ENCODE assay signal across 17 cellular contexts in the genomic region with DNA sequence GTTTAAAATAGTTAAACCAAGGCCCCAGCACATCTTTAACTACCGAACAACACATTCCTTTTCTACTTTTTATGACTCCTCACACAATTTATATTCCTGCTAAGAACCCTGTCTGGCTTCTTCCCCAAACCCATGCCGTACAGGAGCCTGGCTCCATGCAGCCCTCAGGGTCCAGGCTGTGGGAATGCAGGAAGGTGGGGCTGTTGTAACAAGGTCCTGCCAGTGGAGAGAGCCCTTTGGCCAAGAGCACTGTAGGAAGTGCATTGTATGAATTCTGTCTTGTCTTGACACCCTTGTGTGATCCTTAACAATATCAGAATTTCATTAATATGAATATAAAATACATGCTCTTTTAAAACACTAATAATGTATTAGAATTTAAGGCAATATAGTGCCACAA.
DNase-seq lines count a peak whose midpoint lies in the region; ATAC-seq and TF ChIP-seq lines count a peak whose summit lies in the region.
"Had no signal": no experiment of that assay in that cellular context is flagged by ENCODE, and none has a peak within 500 bp of the region (broad histone marks: within the 10 kb centered on the region; RNA-seq: fewer than 3 reads in every experiment).

No MANE protein-coding gene starts in this region.

- H3K4me3 Mint-ChIP-seq in activated T-cell treated with anti-CD3 and anti-CD28 coated beads, Interleukin-2, amount 50 U/mL, for 24 hours: no peak overlapping the region
- H3K4me3 Mint-ChIP-seq: activated naive CD4-positive, alpha-beta T cell treated with anti-CD3 and anti-CD28 coated beads for 36 hours had no signal

- H3K4me1 Mint-ChIP-seq in activated T-cell treated with anti-CD3 and anti-CD28 coated beads, Interleukin-2, amount 50 U/mL, for 24 hours (ENCODE audit: low read depth): no peaks in the 10 kb centered on the region

- no peak for ATAC-seq in heart right ventricle
- ATAC-seq in activated naive CD4-positive, alpha-beta T cell treated with anti-CD3 and anti-CD28 coated beads, Interleukin-2, amount 50 U/mL, for 72 hours: no peak
- no peak for ATAC-seq in GM21786 (IDR thresholded peaks at IDR 0.05; ENCODE audit: unreplicated experiment)

- no peak overlapping the region for H3K27ac ChIP-seq in cardiac muscle cell
- no peak overlapping the region for H3K27ac ChIP-seq in heart right ventricle
- H3K27ac ChIP-seq in hepatocyte: no peak overlapping the region
- H3K27ac ChIP-seq: ascending aorta, colonic mucosa, left ventricle myocardium inferior, thoracic aorta had no signal

- peaks cover 0 to 5% of the 10 kb centered on the region in 2 donors for H3K9me3 Mint-ChIP-seq in activated naive CD4-positive, alpha-beta T cell treated with anti-CD3 and anti-CD28 coated beads, Interleukin-2, amount 50 U/mL, for 72 hours
- no peaks in the 10 kb centered on the region for H3K9me3 Mint-ChIP-seq in activated T-cell treated with anti-CD3 and anti-CD28 coated beads, Interleukin-2, amount 50 U/mL, for 24 hours

- H2AFZ ChIP-seq in hepatocyte: no peak overlapping the region

- no peaks in the 10 kb centered on the region for H3K27me3 Mint-ChIP-seq in activated T-cell treated with anti-CD3 and anti-CD28 coated beads, Interleukin-2, amount 50 U/mL, for 24 hours

- H3K4me3 ChIP-seq in cardiac muscle cell (no peak overlapping the region), heart right ventricle (no peak overlapping the region), hepatocyte (no peak overlapping the region)
- H3K4me3 ChIP-seq: ascending aorta, colonic mucosa, left ventricle myocardium inferior, thoracic aorta had no signal

- no peaks in the 10 kb centered on the region for H3K36me3 ChIP-seq in cardiac muscle cell
- no peaks in the 10 kb centered on the region for H3K36me3 ChIP-seq in heart right ventricle
- no peaks in the 10 kb centered on the region for H3K36me3 ChIP-seq in hepatocyte (replicated peaks; ENCODE audit: insufficient read depth, low read depth)
- H3K36me3 ChIP-seq: ascending aorta, colonic mucosa, left ventricle myocardium inferior, thoracic aorta had no signal

- no peaks in the 10 kb centered on the region for H4K20me1 ChIP-seq in hepatocyte (ENCODE audit: insufficient read depth, poor library complexity, severe bottlenecking)

- 49% methylated on average over 2 of the region's 2 CpGs for WGBS in heart right ventricle, 2 donors
- WGBS in hepatocyte (ENCODE audit: low lambda C conversion rate, missing lambda C conversion rate): 26% methylated on average over 2 of the region's 2 CpGs

- H3K27ac Mint-ChIP-seq in activated naive CD4-positive, alpha-beta T cell treated with anti-CD3 and anti-CD28 coated beads, Interleukin-2, amount 50 U/mL, for 72 hours: no peak overlapping the region
- H3K27ac Mint-ChIP-seq in activated T-cell treated with anti-CD3 and anti-CD28 coated beads, Interleukin-2, amount 50 U/mL, for 24 hours: no peak overlapping the region
- H3K27ac Mint-ChIP-seq: activated naive CD4-positive, alpha-beta T cell treated with anti-CD3 and anti-CD28 coated beads for 36 hours had no signal

- H3K4me1 ChIP-seq in cardiac muscle cell (ENCODE audit: low read depth): no peaks in the 10 kb centered on the region
- no peaks in the 10 kb centered on the region for H3K4me1 ChIP-seq in heart right ventricle
- H3K4me1 ChIP-seq in hepatocyte (ENCODE audit: insufficient read depth): no peaks in the 10 kb centered on the region
- H3K4me1 ChIP-seq: ascending aorta, colonic mucosa, left ventricle myocardium inferior had no signal

- H3K9me2 ChIP-seq in hepatocyte (replicated peaks; ENCODE audit: insufficient read depth): no peaks in the 10 kb centered on the region

- DNase-seq in cardiac muscle cell (ENCODE audit: low read depth in 1 of 2, low spot score in 1 of 2): peak; percentile 1 to 21
- no peak for DNase-seq in heart right ventricle
- DNase-seq in NCI-H69 (lab: John Stamatoyannopoulos, UW): peak; percentile 47
- DNase-seq in hepatocyte (ENCODE audit: low spot score): peak; percentile 11
- no peak for DNase-seq in activated naive CD4-positive, alpha-beta T cell treated with anti-CD3 and anti-CD28 coated beads, Interleukin-2, amount 50 U/mL, for 72 hours (ENCODE audit: low spot score in 2 of 2)
- no peak for DNase-seq in activated T-cell treated with anti-CD3 and anti-CD28 coated beads, Interleukin-2, amount 50 U/mL, for 24 hours
- no peak for DNase-seq in NCI-H524 treated with DMSO at 0.1 percent for 48 hours (lab: John Stamatoyannopoulos, UW)
- DNase-seq: activated CD4-positive, alpha-beta T cell treated with anti-CD3 and anti-CD28 coated beads, Interleukin-2, amount 50 U/mL, for 4 hours; activated naive CD4-positive, alpha-beta T cell treated with anti-CD3 and anti-CD28 coated beads for 36 hours; colonic mucosa; left ventricle myocardium inferior; NCI-H1436; NCI-H226; retina had no signal

- no peak overlapping the region for H3K4me2 ChIP-seq in hepatocyte

- H3K27me3 ChIP-seq in cardiac muscle cell (no peaks in the 10 kb centered on the region), heart right ventricle (no peaks in the 10 kb centered on the region), hepatocyte (no peaks in the 10 kb centered on the region)
- H3K27me3 ChIP-seq: ascending aorta, colonic mucosa had no signal

- intact Hi-C loops in heart right ventricle (cut with DNase I): no loop called here

- TF ChIP-seq CTCF in cardiac muscle cell (IDR thresholded peaks at IDR 0.05; ENCODE audit: low read depth, low read length): no peak
- TF ChIP-seq CTCF in heart right ventricle (IDR thresholded peaks at IDR 0.05): no peak
- peak; percentile 20 for TF ChIP-seq CTCF in hepatocyte (IDR thresholded peaks at IDR 0.05; ENCODE audit: poor library complexity)

- H3K9me3 ChIP-seq in cardiac muscle cell (ENCODE audit: low read depth) (no peaks in the 10 kb centered on the region), heart right ventricle (peaks cover 0 to 3% (median 0%) of the 10 kb centered on the region in 11 donors), hepatocyte (ENCODE audit: low read depth) (no peaks in the 10 kb centered on the region)
- H3K9me3 ChIP-seq: ascending aorta, colonic mucosa, left ventricle myocardium inferior, thoracic aorta had no signal

- no peaks in the 10 kb centered on the region for H3K79me2 ChIP-seq in hepatocyte

- no peaks in the 10 kb centered on the region for H3K36me3 Mint-ChIP-seq in activated naive CD4-positive, alpha-beta T cell treated with anti-CD3 and anti-CD28 coated beads, Interleukin-2, amount 50 U/mL, for 72 hours
- H3K36me3 Mint-ChIP-seq in activated T-cell treated with anti-CD3 and anti-CD28 coated beads, Interleukin-2, amount 50 U/mL, for 24 hours (ENCODE audit: low read depth): no peaks in the 10 kb centered on the region

Comparison
In these comparisons a context has a peak if more than half of its experiments do, and no peak if none do; other contexts are left out.
1. DNase-seq: peak in cardiac muscle cell (2 of 2), NCI-H69 (single experiment) and hepatocyte (single experiment); none in heart right ventricle (0 of 2), activated naive CD4-positive, alpha-beta T cell treated with anti-CD3 and anti-CD28 coated beads, Interleukin-2, amount 50 U/mL, for 72 hours (0 of 2), activated T-cell treated with anti-CD3 and anti-CD28 coated beads, Interleukin-2, amount 50 U/mL, for 24 hours (single experiment) and NCI-H524 treated with DMSO at 0.1 percent for 48 hours (single experiment).